Comparison of ENCODE assay signal across 7 cellular contexts in genomic region chr7:56063882-56064625, GRCh38. TPM values are rescaled to one million over a fixed set of nuclear protein-coding genes. Genes with fewer than 3 reads are reported as not detected.
DNase-seq lines count a peak whose midpoint lies in the region; ATAC-seq and TF ChIP-seq lines count a peak whose summit lies in the region.

Gene SUMF2 (plus strand): TSS chr7:56064286. CDS start chr7:56064312, 26 bp downstream.

- no peaks in the 10 kb centered on the region for H3K9me3 ChIP-seq in hepatocyte (ENCODE audit: low read depth)

- ATAC-seq in GM18508 (IDR thresholded peaks at IDR 0.05; ENCODE audit: insufficient read depth, unreplicated experiment), result peak; percentile 73
- ATAC-seq in HG02970 (IDR thresholded peaks at IDR 0.05; ENCODE audit: low FRiP score, unreplicated experiment), result peak; percentile 88

- H3K4me2 ChIP-seq in hepatocyte, result peak within 1 kb of the TSS; percentile 83

- in situ Hi-C loops in astrocyte of the cerebellum (cut with HindIII; ENCODE audit: low sequenced_read_pairs), result loop anchor here (10.0 kb wide), 1 partner anchor 639 kb away; no protein-coding TSS in a partner anchor

- H3K4me3 ChIP-seq in astrocyte of the cerebellum (ENCODE audit: low read depth, low read length) (peak within 1 kb of the TSS; percentile 79), hepatocyte (peak within 1 kb of the TSS; percentile 67), retinal pigment epithelial cell (ENCODE audit: low read length) (peak within 1 kb of the TSS; percentile 82)

- H4K20me1 ChIP-seq in hepatocyte (ENCODE audit: insufficient read depth, poor library complexity, severe bottlenecking), result no peaks in the 10 kb centered on the region

- H3K9me2 ChIP-seq in hepatocyte (replicated peaks; ENCODE audit: insufficient read depth), result no peaks in the 10 kb centered on the region

- peak; percentile 13 for TF ChIP-seq CTCF in astrocyte of the cerebellum (IDR thresholded peaks at IDR 0.05; ENCODE audit: low read depth, low read length, missing control alignments)
- peak; percentile 21 for TF ChIP-seq CTCF in hepatocyte (IDR thresholded peaks at IDR 0.05; ENCODE audit: poor library complexity)
- peak; percentile 12 for TF ChIP-seq CTCF in retinal pigment epithelial cell (conservative IDR thresholded peaks at IDR 0.05; ENCODE audit: low read depth, low read length)

- DNase-seq in NCI-H2081 (lab: John Stamatoyannopoulos, UW) (peak; percentile 91 to 92), T-helper 9 cell (peak; percentile 86), astrocyte of the cerebellum (ENCODE audit: low read depth) (peak; percentile 56), hepatocyte (ENCODE audit: low spot score) (peak; percentile 96), retinal pigment epithelial cell (ENCODE audit: low read depth) (peak; percentile 54)

- peak within 1 kb of the TSS; percentile 76 for H2AFZ ChIP-seq in hepatocyte

- H3K36me3 ChIP-seq in hepatocyte (replicated peaks; ENCODE audit: insufficient read depth, low read depth), result no peaks in the 10 kb centered on the region

- H3K4me1 ChIP-seq in hepatocyte (ENCODE audit: insufficient read depth), result peaks cover 7% of the 10 kb centered on the region

- peak within 1 kb of the TSS; percentile 93 for H3K27ac ChIP-seq in hepatocyte

- WGBS in hepatocyte (ENCODE audit: low lambda C conversion rate, missing lambda C conversion rate), result 3% methylated on average over 49 of the region's 49 CpGs

- H3K79me2 ChIP-seq in hepatocyte, result peaks cover 19% of the 10 kb centered on the region

- no peaks in the 10 kb centered on the region for H3K27me3 ChIP-seq in hepatocyte

RNA-seq across cellular contexts. Expression of gene SUMF2, which starts in this region (rescaled TPM):
- total RNA-seq in hepatocyte, result 139 and 161 TPM in 2 replicates
- 163 and 181 TPM in 2 replicates for polyA plus RNA-seq in hepatocyte

Comparison
In these comparisons a context has a peak if more than half of its experiments do, and no peak if none do; other contexts are left out.
1. Peak in every context shown above with its lines: DNase-seq, ATAC-seq, H3K4me3 ChIP-seq and H3K27ac ChIP-seq.